ENCODE assay signal across 13 cellular contexts in the genomic region with DNA sequence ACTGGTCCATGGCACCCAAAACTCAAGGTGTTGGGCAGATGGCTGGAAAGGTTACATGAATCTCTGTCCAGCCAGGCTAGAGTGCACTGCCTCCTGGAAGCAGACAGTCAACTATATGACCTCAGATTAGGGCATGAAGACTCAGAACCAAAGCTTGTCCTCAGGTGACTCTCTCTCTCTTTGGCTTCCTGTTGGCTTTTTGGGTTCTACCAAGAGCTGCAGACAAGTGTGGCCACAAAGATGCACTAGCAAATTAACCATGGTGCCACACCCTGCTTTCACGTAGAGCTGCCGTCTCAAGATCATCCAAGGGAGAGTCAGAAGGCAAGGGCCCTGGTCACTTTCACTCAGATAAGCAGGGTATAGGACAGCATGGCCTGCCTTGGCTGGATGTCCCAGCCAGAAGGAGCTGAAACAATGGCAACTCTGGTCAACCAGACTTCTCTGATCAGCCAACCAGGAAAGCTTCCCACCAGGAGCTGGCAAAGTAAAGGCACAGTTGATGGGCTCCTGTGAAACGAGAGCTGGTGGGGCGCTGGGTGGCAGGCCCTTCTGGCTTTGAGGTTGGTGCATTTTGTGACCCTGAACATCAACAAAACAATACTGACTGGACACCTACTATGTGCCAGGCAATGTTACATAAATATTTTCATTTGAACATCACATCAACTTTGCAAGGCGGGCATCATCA.
"Had no signal": no experiment of that assay in that cellular context is flagged by ENCODE, and none has a peak within 500 bp of the region (broad histone marks: within the 10 kb centered on the region; RNA-seq: fewer than 3 reads in every experiment).

No MANE protein-coding gene starts in this region.

- H3K4me3 Mint-ChIP-seq: naive thymus-derived CD8-positive, alpha-beta T cell; stimulated activated naive CD8-positive, alpha-beta T cell treated with anti-CD3 and anti-CD28 coated beads, Interleukin-15, amount 100 ng/mL, for 72 hours; WTC11 had no signal

- H3K27ac Mint-ChIP-seq: activated naive CD4-positive, alpha-beta T cell treated with anti-CD3 and anti-CD28 coated beads, Interleukin-2, amount 50 U/mL, for 72 hours; naive thymus-derived CD8-positive, alpha-beta T cell; WTC11 had no signal

- H3K36me3 Mint-ChIP-seq: activated naive CD4-positive, alpha-beta T cell treated with anti-CD3 and anti-CD28 coated beads, Interleukin-2, amount 50 U/mL, for 72 hours; naive thymus-derived CD8-positive, alpha-beta T cell; WTC11 had no signal

- ATAC-seq: esophagus mucosa; naive thymus-derived CD8-positive, alpha-beta T cell; stimulated activated naive CD8-positive, alpha-beta T cell treated with anti-CD3 and anti-CD28 coated beads, Interleukin-15, amount 100 ng/mL, for 72 hours; WTC11 had no signal

- H3K9me3 Mint-ChIP-seq: activated naive CD4-positive, alpha-beta T cell treated with anti-CD3 and anti-CD28 coated beads, Interleukin-2, amount 50 U/mL, for 72 hours; naive thymus-derived CD8-positive, alpha-beta T cell; stimulated activated naive CD8-positive, alpha-beta T cell treated with anti-CD3 and anti-CD28 coated beads, Interleukin-15, amount 100 ng/mL, for 72 hours; WTC11 had no signal

- DNase-seq: activated CD4-positive, alpha-beta T cell treated with anti-CD3 and anti-CD28 coated beads for 48 hours; activated CD8-positive, alpha-beta memory T cell treated with anti-CD3 and anti-CD28 coated beads for 24 hours; activated effector memory CD4-positive, alpha-beta T cell treated with Interleukin-2 at 50 U/mL for 16 hours; anterior cingulate cortex; foreskin fibroblast; mammary epithelial cell; naive thymus-derived CD8-positive, alpha-beta T cell; SK-N-SH; stimulated activated CD4-positive, alpha-beta T cell treated with anti-CD3 and anti-CD28 coated beads, Interleukin-4, amount 100 ng/mL, for 1 hour; stimulated activated naive CD8-positive, alpha-beta T cell treated with anti-CD3 and anti-CD28 coated beads, Interleukin-15, amount 100 ng/mL, for 72 hours had no signal
